20 cellular contexts compared by ENCODE assay signal in the genomic region with DNA sequence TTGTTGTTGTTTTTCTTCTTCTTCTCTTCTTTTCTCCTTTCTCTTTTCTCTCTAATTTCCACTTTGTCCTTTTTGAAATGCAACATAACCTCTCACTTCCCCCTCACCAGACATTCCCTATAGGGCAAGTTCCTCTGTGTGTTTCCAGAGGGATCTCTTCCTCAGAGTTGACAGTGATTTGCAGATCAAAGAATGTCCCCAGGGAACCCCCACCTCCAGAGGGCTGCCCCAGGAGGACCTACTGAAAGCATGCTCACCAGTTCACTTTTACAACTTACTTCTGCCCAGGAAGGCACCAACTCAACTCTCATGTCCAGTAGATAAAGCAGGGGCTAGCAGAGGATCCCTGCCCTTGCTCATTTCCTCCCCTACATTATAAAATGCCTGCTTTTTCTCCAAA.
A peak's percentile ranks its signal among the peaks of the same experiment; 100 is the strongest.
DNase-seq lines count a peak whose midpoint lies in the region; ATAC-seq, FAIRE-seq and TF ChIP-seq lines count a peak whose summit lies in the region.
"Had no signal": no experiment of that assay in that cellular context is flagged by ENCODE, and none has a peak within 500 bp of the region (broad histone marks: within the 10 kb centered on the region; RNA-seq: fewer than 3 reads in every experiment).

No MANE protein-coding gene starts in this region.

- no peak overlapping the region for H4K8ac ChIP-seq in trophoblast cell (ENCODE audit: low read depth, low read length)

- no peak overlapping the region for H2AK5ac ChIP-seq in trophoblast cell (ENCODE audit: low read length)

- H3K4me3 ChIP-seq in HUES48 (ENCODE audit: low read depth, low read length) = no peak overlapping the region
- no peak overlapping the region for H3K4me3 ChIP-seq in trophoblast cell (ENCODE audit: low read depth, low read length)
- H3K4me3 ChIP-seq: Peyer's patch had no signal

- POLR2A ChIA-PET in WTC11 (lab: Charles Lee) = no interaction called here

- peak; percentile 88 for ATAC-seq in WTC11
- ATAC-seq: HCT116, SK-N-SH treated with all-trans-retinoic acid at 6 μM for 48 hours, T-cell had no signal

- no peaks in the 10 kb centered on the region for H3K9me3 ChIP-seq in HUES48 (ENCODE audit: control insufficient read depth, insufficient read depth, low read length)
- no peaks in the 10 kb centered on the region for H3K9me3 ChIP-seq in trophoblast cell (ENCODE audit: insufficient read depth, low read depth, low read length)
- H3K9me3 ChIP-seq: Peyer's patch had no signal

- H3K27ac Mint-ChIP-seq in WTC11 = no peak overlapping the region
- peak overlapping the region; percentile 1 for H3K27ac Mint-ChIP-seq in nephron progenitor cell
- H3K27ac Mint-ChIP-seq: B cell, CD14-positive monocyte, T-cell had no signal

- H3K23ac ChIP-seq in trophoblast cell (ENCODE audit: low read length) = no peak overlapping the region

- H3K9me3 Mint-ChIP-seq in WTC11 (no peaks in the 10 kb centered on the region), nephron progenitor cell (peaks cover 9% of the 10 kb centered on the region)

- H3K36me3 Mint-ChIP-seq in WTC11 (no peaks in the 10 kb centered on the region), nephron progenitor cell (ENCODE audit: low read depth) (no peaks in the 10 kb centered on the region)
- H3K36me3 Mint-ChIP-seq: CD14-positive monocyte, T-cell had no signal

- H4K12ac ChIP-seq in trophoblast cell (ENCODE audit: low read depth, low read length) = no peak overlapping the region

- H3K4me1 Mint-ChIP-seq in WTC11 (peaks cover 30% of the 10 kb centered on the region), nephron progenitor cell (peaks cover 22% of the 10 kb centered on the region)
- H3K4me1 Mint-ChIP-seq: B cell, CD14-positive monocyte, T-cell had no signal

- no peak for TF ChIP-seq CTCF in WTC11 (IDR thresholded peaks at IDR 0.05)
- TF ChIP-seq CTCF in nephron progenitor cell (IDR thresholded peaks at IDR 0.05) = no peak

- H2AFZ ChIP-seq in trophoblast cell (ENCODE audit: insufficient read depth, low read length, poor library complexity) = no peak overlapping the region

- H3K18ac ChIP-seq in trophoblast cell (ENCODE audit: low read length) = no peak overlapping the region

- H2BK12ac ChIP-seq in trophoblast cell (ENCODE audit: low read length) = no peak overlapping the region

- H3K36me3 ChIP-seq in HUES48 (ENCODE audit: control insufficient read depth, insufficient read depth, low read length) (no peaks in the 10 kb centered on the region), trophoblast cell (ENCODE audit: control insufficient read depth in 1 of 2, insufficient read depth in 2 of 2, low read length in 2 of 2) (no peaks in the 10 kb centered on the region)
- H3K36me3 ChIP-seq: Peyer's patch had no signal

- H3K14ac ChIP-seq in trophoblast cell (ENCODE audit: low read length) = no peak overlapping the region

- H3K27me3 Mint-ChIP-seq in WTC11 (ENCODE audit: low read depth) (peaks cover 49% of the 10 kb centered on the region), nephron progenitor cell (ENCODE audit: low read depth, poor library complexity) (peaks cover 3% of the 10 kb centered on the region)
- H3K27me3 Mint-ChIP-seq: B cell, T-cell had no signal

- H2BK120ac ChIP-seq in trophoblast cell (ENCODE audit: insufficient read depth, low read length, poor library complexity) = no peak overlapping the region

- H3K9ac ChIP-seq in HUES48 (ENCODE audit: low read depth, low read length) (no peak overlapping the region), trophoblast cell (ENCODE audit: low read length) (no peak overlapping the region)

- H3K79me2 ChIP-seq in trophoblast cell (ENCODE audit: control insufficient read depth, insufficient read depth, low read length, poor library complexity) = no peaks in the 10 kb centered on the region

- no peak for FAIRE-seq in GM19239 (lab: Jason Lieb, UNC)
- FAIRE-seq: D721Med, HTR-8/SVneo had no signal

- no peak overlapping the region for H3K4ac ChIP-seq in trophoblast cell (ENCODE audit: low read depth, low read length)

- no peak overlapping the region for H2BK5ac ChIP-seq in trophoblast cell (ENCODE audit: low read depth, low read length, poor library complexity)

- H3K4me3 Mint-ChIP-seq in WTC11 (no peak overlapping the region), nephron progenitor cell (peak overlapping the region; percentile 1)
- H3K4me3 Mint-ChIP-seq: B cell, CD14-positive monocyte, T-cell had no signal

- H3K27ac ChIP-seq in HUES48 (ENCODE audit: low read depth, low read length) (peak overlapping the region; percentile 65), trophoblast cell (ENCODE audit: low read depth, low read length) (no peak overlapping the region)
- H3K27ac ChIP-seq: Peyer's patch had no signal

- no peaks in the 10 kb centered on the region for H3K79me1 ChIP-seq in trophoblast cell (ENCODE audit: low read length)

- no peak overlapping the region for H4K91ac ChIP-seq in trophoblast cell (ENCODE audit: low read depth, low read length)

- H3K4me1 ChIP-seq in HUES48 (ENCODE audit: control insufficient read depth, insufficient read depth, low read length) (peaks cover 21% of the 10 kb centered on the region), trophoblast cell (ENCODE audit: control insufficient read depth in 1 of 2, insufficient read depth in 2 of 2, low read length in 2 of 2) (no peaks in the 10 kb centered on the region)
- H3K4me1 ChIP-seq: Peyer's patch had no signal

- DNase-seq in ELF-1 (ENCODE audit: low read depth, low spot score) (peak; percentile 82), WTC11 (ENCODE audit: low spot score) (peak; percentile 15), nephron progenitor cell (no peak), GM19239 (ENCODE audit: insufficient read length, low spot score) (no peak), NCI-H1694 treated with DMSO at 0.1 percent for 48 hours (lab: John Stamatoyannopoulos, UW) (no peak), trophoblast cell (no peak)
- DNase-seq: EL, Karpas-422, NCI-H1417, NCI-H187 treated with DMSO at 0.1 percent for 48 hours, NCI-H2107, Peyer's patch, T-cell had no signal

- no peak overlapping the region for H3K4me2 ChIP-seq in trophoblast cell (ENCODE audit: low read length)

- CTCF ChIA-PET in WTC11 (lab: Charles Lee) = no interaction called here

- H3K27me3 ChIP-seq in HUES48 (ENCODE audit: control insufficient read depth, insufficient read depth, low read length) (peaks cover 21% of the 10 kb centered on the region), trophoblast cell (ENCODE audit: insufficient read depth, low read length) (no peaks in the 10 kb centered on the region)
- H3K27me3 ChIP-seq: Peyer's patch had no signal

TF ChIP-seq in WTC11, 78 proteins besides CTCF, POLR2A, EP300 and RAD21:
- TF ChIP-seq, protein P1, sequence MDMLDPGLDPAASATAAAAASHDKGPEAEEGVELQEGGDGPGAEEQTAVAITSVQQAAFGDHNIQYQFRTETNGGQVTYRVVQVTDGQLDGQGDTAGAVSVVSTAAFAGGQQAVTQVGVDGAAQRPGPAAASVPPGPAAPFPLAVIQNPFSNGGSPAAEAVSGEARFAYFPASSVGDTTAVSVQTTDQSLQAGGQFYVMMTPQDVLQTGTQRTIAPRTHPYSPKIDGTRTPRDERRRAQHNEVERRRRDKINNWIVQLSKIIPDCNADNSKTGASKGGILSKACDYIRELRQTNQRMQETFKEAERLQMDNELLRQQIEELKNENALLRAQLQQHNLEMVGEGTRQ (CRISPR knock-in tag; IDR thresholded peaks at IDR 0.05) = no peak

Comparison
In these comparisons a context has a peak if more than half of its experiments do, and no peak if none do; other contexts are left out.
1. DNase-seq: peak in ELF-1 (single experiment) and WTC11 (single experiment); none in nephron progenitor cell (single experiment), GM19239 (single experiment), NCI-H1694 treated with DMSO at 0.1 percent for 48 hours (single experiment) and trophoblast cell (0 of 2).